1 cellular context compared by ENCODE assay signal in the genomic region with DNA sequence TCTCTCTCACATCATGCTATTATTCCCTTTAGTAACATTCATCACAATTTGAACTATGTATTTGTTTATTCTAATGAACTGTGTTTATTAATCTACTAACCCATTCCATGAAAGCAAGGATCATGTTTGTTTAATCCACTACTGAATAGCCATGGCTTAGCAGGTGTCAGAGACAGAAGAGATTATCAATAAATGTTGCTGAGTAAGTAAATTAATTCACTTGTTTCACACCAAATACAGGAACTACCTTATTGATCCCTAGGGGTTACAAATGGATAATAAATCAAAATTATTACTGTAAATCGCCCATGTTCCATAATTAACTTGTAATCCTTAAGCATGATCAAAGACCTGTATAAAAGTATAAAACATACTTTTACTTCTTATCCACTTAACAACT.
A peak's percentile ranks its signal among the peaks of the same experiment; 100 is the strongest.
TF ChIP-seq lines count a peak whose summit lies in the region.

No MANE protein-coding gene starts in this region.

TF ChIP-seq in K562, 482 proteins besides CTCF, POLR2A, EP300 and RAD21 (continued from another document):
- TF ChIP-seq, protein P1, sequence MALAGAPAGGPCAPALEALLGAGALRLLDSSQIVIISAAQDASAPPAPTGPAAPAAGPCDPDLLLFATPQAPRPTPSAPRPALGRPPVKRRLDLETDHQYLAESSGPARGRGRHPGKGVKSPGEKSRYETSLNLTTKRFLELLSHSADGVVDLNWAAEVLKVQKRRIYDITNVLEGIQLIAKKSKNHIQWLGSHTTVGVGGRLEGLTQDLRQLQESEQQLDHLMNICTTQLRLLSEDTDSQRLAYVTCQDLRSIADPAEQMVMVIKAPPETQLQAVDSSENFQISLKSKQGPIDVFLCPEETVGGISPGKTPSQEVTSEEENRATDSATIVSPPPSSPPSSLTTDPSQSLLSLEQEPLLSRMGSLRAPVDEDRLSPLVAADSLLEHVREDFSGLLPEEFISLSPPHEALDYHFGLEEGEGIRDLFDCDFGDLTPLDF (CRISPR knock-in tag; IDR thresholded peaks at IDR 0.05), result no peak
- TF ChIP-seq LARP7 (IDR thresholded peaks at IDR 0.05) (no peak), MAFK (IDR thresholded peaks at IDR 0.05; ENCODE audit: low read length) (0 out of 2 replicates have a peak, but pooled peaks have one; percentile 5), FOXO4 (CRISPR knock-in tag; IDR thresholded peaks at IDR 0.05) (no peak), ZNF316 (IDR thresholded peaks at IDR 0.05) (peak; percentile 68), C11orf30 (IDR thresholded peaks at IDR 0.05; ENCODE audit: low read depth) (peak; percentile 39; the same call in 1 of the 2 replicates)
